ENCODE assay signal across 8 cellular contexts in genomic region chrX:34656842-34657780, GRCh38. TPM values are rescaled to one million over a fixed set of nuclear protein-coding genes. Genes with fewer than 3 reads are reported as not detected.
A peak's percentile ranks its signal among the peaks of the same experiment; 100 is the strongest.
DNase-seq lines count a peak whose midpoint lies in the region; ATAC-seq and TF ChIP-seq lines count a peak whose summit lies in the region.

TMEM47 (minus strand) TSS chrX:34657285; CDS start chrX:34657029, 256 bp downstream.

- ATAC-seq in heart right ventricle = peak; percentile 94 to 99 (median 97)

- H3K27me3 ChIP-seq in heart right ventricle = peaks cover 0 to 48% (median 0%) of the 10 kb centered on the region in 7 donors

- H3K4me3 ChIP-seq in heart right ventricle = peak within 1 kb of the TSS; percentile 32 to 76 (median 67)

- H3K36me3 ChIP-seq in heart right ventricle = no peaks in the 10 kb centered on the region

- TF ChIP-seq CTCF in heart right ventricle (IDR thresholded peaks at IDR 0.05) = no peak

- 0 to 1% methylated on average over 23 to 70 of the region's 103 CpGs for WGBS in heart right ventricle, 2 donors

- peak; percentile 92 for DNase-seq in GM03348 (ENCODE audit: low spot score)
- DNase-seq in NCI-H1105 (lab: John Stamatoyannopoulos, UW) = peak; percentile 12
- DNase-seq in amniotic stem cell (lab: John Stamatoyannopoulos, UW) = peak; percentile 40
- peak; percentile 73 to 78 for DNase-seq in heart right ventricle
- DNase-seq in posterior vena cava (ENCODE audit: low spot score) = peak; percentile 83
- no peak for DNase-seq in activated T-cell treated with anti-CD3 and anti-CD28 coated beads for 4 hours
- no peak for DNase-seq in DMS79 treated with DMSO at 0.1 percent for 48 hours (lab: John Stamatoyannopoulos, UW)
- DNase-seq in LoVo (ENCODE audit: low spot score) = no peak

- intact Hi-C loops in heart right ventricle (cut with DNase I) (loop anchor here in 3 of 10 donors (2.0 to 10.0 kb wide), 3 partner anchors 24 to 72 kb away; no protein-coding TSS in a partner anchor), posterior vena cava (cut with DNase I) (no loop called here)

- H3K4me1 ChIP-seq in heart right ventricle = peaks cover 0 to 19% (median 2%) of the 10 kb centered on the region in 9 donors

- no peaks in the 10 kb centered on the region for H3K9me3 ChIP-seq in heart right ventricle

- H3K27ac ChIP-seq in heart right ventricle = peak within 1 kb of the TSS; percentile 64 to 90 (median 85)

RNA-seq across cellular contexts. Expression of gene TMEM47, which starts in this region (rescaled TPM):
- total RNA-seq in heart right ventricle = 10 to 100 TPM; 27.7 to 38.7 (median 32.2) TPM
- polyA plus RNA-seq in heart right ventricle = 10 to 100 TPM; 10.1 to 14.5 TPM
- total RNA-seq in posterior vena cava = 100 to 1,000 TPM; 139 to 305 TPM

Comparison
In these comparisons a context has a peak if more than half of its experiments do, and no peak if none do; other contexts are left out.
1. DNase-seq: peak in GM03348 (single experiment), NCI-H1105 (single experiment), amniotic stem cell (single experiment), heart right ventricle (2 of 2) and posterior vena cava (single experiment); none in activated T-cell treated with anti-CD3 and anti-CD28 coated beads for 4 hours (single experiment), DMS79 treated with DMSO at 0.1 percent for 48 hours (single experiment) and LoVo (single experiment).